ENCODE assay signal across 15 cellular contexts in the genomic region with DNA sequence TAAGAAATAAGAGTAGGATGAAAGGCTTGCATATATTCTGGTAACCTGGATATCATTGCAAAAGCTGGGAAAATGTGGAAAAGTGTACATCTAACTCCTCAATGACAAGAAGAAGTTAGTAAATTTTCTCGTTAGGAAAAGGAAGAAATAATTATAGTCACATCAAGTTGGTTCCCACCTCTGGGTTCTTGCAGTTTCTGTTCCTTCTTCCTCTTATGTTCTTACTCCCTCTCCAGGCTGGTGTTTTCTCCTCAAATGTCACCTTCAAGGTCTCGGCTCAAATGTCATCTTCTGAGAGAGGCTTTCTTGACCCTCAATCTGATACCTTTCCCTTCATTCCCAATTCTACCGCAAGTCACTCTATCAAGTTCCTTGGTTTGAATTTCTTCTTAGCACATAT.
DNase-seq lines count a peak whose midpoint lies in the region; ATAC-seq, FAIRE-seq and TF ChIP-seq lines count a peak whose summit lies in the region.
"Had no signal": no experiment of that assay in that cellular context is flagged by ENCODE, and none has a peak within 500 bp of the region (broad histone marks: within the 10 kb centered on the region; RNA-seq: fewer than 3 reads in every experiment).

No MANE protein-coding gene starts in this region.

- H3K27me3 ChIP-seq in GM12878 (replicated peaks in 1 of 2; ENCODE audit: control insufficient read depth in 2 of 2, insufficient read depth in 2 of 2, low read length in 1 of 2): no peaks in the 10 kb centered on the region
- H3K27me3 ChIP-seq in H9 (ENCODE audit: insufficient read depth, low read length): no peaks in the 10 kb centered on the region
- H3K27me3 ChIP-seq in esophagus muscularis mucosa: no peaks in the 10 kb centered on the region
- H3K27me3 ChIP-seq: MG63 had no signal

- FAIRE-seq in GM12878 (lab: Jason Lieb, UNC): no peak

- no TSS peak for BruUV-seq in GM12878 (replicated peaks; lab: Mats Ljungman, UMichigan)

- H3K9me3 Mint-ChIP-seq in H9: peaks cover 0 to 3% of the 10 kb centered on the region in 2 experiments; a peak in 3 of 5 replicates
- H3K9me3 Mint-ChIP-seq in activated naive CD4-positive, alpha-beta T cell treated with anti-CD3 and anti-CD28 coated beads for 36 hours: no peaks in the 10 kb centered on the region
- H3K9me3 Mint-ChIP-seq: CD4-positive, alpha-beta T cell had no signal

- no peak overlapping the region for H3K18ac ChIP-seq in H9 (ENCODE audit: insufficient read length, low read depth, low read length)

- H3T11ph ChIP-seq in H9 (ENCODE audit: low read length): no peak overlapping the region

- H2BK20ac ChIP-seq in H9 (ENCODE audit: low read depth, low read length, poor library complexity, severe bottlenecking): no peak overlapping the region

- TF ChIP-seq CTCF in GM12878 (IDR thresholded peaks at IDR 0.05 in 2 of 3, conservative IDR thresholded peaks at IDR 0.05 in 1 of 3; ENCODE audit: control insufficient read depth in 2 of 3, extremely low read depth in 1 of 3, insufficient read depth in 1 of 3, low read depth in 3 of 3, low read length in 3 of 3) (peak in 1 of 3 experiments; percentile 35; a peak in 2 of 6 replicates), H9 (conservative IDR thresholded peaks at IDR 0.05) (no peak), esophagus muscularis mucosa (IDR thresholded peaks at IDR 0.05) (no peak)

- peak; percentile 51 for TF ChIP-seq RAD21 in GM12878 (IDR thresholded peaks at IDR 0.05; ENCODE audit: insufficient read depth, low read depth, low read length)

- intact Hi-C loops in GM12878 (cut with micrococcal nuclease; ENCODE audit: unreplicated experiment): loop anchor here (1.0 to 2.0 kb wide), 2 partner anchors 12 to 30 kb away; no protein-coding TSS in a partner anchor
- intact Hi-C loops in esophagus muscularis mucosa (cut with DNase I): no loop called here
- intact Hi-C loops in activated naive CD4-positive, alpha-beta T cell treated with anti-CD3 and anti-CD28 coated beads for 36 hours (cut with micrococcal nuclease): no loop called here

- no peak overlapping the region for H2BK15ac ChIP-seq in H9 (ENCODE audit: low read depth, low read length)

- H3K56ac ChIP-seq in H9 (ENCODE audit: insufficient read length, low read depth, low read length): no peak overlapping the region

- DNase-seq in GM12878 (ENCODE audit: low read depth, low spot score) (no peak), H9 (no peak), esophagus muscularis mucosa (ENCODE audit: extremely low spot score) (no peak), RKO (ENCODE audit: low spot score) (no peak)
- DNase-seq in activated naive CD4-positive, alpha-beta T cell treated with anti-CD3 and anti-CD28 coated beads for 36 hours: no peak
- DNase-seq: anterior cingulate cortex; CD4-positive, alpha-beta T cell; GDM1; islet precursor cell; MG63; NCI-H446 treated with DMSO at 0.1 percent for 48 hours had no signal

- H2BK12ac ChIP-seq in H9 (ENCODE audit: insufficient read length, low read depth, low read length): no peak overlapping the region

- no peaks in the 10 kb centered on the region for H3K79me1 ChIP-seq in H9 (ENCODE audit: insufficient read depth, low read depth, low read length, poor library complexity, severe bottlenecking)

- peaks cover 0 to 3% (median 0%) of the 10 kb centered on the region in 3 experiments; a peak in 3 of 7 replicates for H3K36me3 Mint-ChIP-seq in H9 (ENCODE audit: insufficient read depth in 1 of 3, low read depth in 3 of 3)
- H3K36me3 Mint-ChIP-seq in activated naive CD4-positive, alpha-beta T cell treated with anti-CD3 and anti-CD28 coated beads for 36 hours (ENCODE audit: low read depth): no peaks in the 10 kb centered on the region

- H4K8ac ChIP-seq in H9 (replicated peaks; ENCODE audit: insufficient read length, low read depth, low read length): no peak overlapping the region

- WGBS in GM12878 (ENCODE audit: insufficient coverage, insufficient replicate concordance, low lambda C conversion rate, missing lambda C conversion rate): 4% methylated on average over 3 of the region's 3 CpGs
- WGBS in H9 (ENCODE audit: extremely low coverage, insufficient read length, low lambda C conversion rate): no CpG with 5 or more reads among the region's 3 CpGs
- 78% methylated on average over 3 of the region's 3 CpGs for WGBS in esophagus muscularis mucosa

- no peaks in the 10 kb centered on the region for H3K23me2 ChIP-seq in H9 (ENCODE audit: insufficient read length, low read depth, low read length, poor library complexity, severe bottlenecking)

- H3K4ac ChIP-seq in H9 (ENCODE audit: low read depth, low read length): no peak overlapping the region

- SMC1A ChIA-PET in GM12878 (lab: Charles Lee; ENCODE audit: uncharacterized antibody, unreplicated experiment): interaction anchor here (0.9 to 13.6 kb wide), 11 partner anchors 9 to 126 kb away, joined by 3 to 359 read pairs (median 32); a partner anchor contains a TSS

- no peak overlapping the region for H3K23ac ChIP-seq in H9 (ENCODE audit: insufficient read length, low read depth, low read length)

- peak overlapping the region; percentile 21; the same call in 1 of the 2 replicates for H3K4me2 ChIP-seq in GM12878 (ENCODE audit: control insufficient read depth, insufficient read depth)
- no peak overlapping the region for H3K4me2 ChIP-seq in H9 (ENCODE audit: insufficient read depth, insufficient read length, low read length)

- no peak overlapping the region for H4K5ac ChIP-seq in H9 (ENCODE audit: insufficient read length, low read depth, low read length)

- POLR2A ChIA-PET in GM12878 (lab: Charles Lee): interaction anchor here (3.3 to 11.1 kb wide), 4 partner anchors 15 to 62 kb away, joined by 21 to 176 read pairs (median 80); a partner anchor contains a TSS

- H3K14ac ChIP-seq in H9 (ENCODE audit: insufficient read depth, low read length): no peak overlapping the region

- H3K36me3 ChIP-seq in GM12878 (ENCODE audit: control insufficient read depth in 2 of 2, insufficient read depth in 2 of 2, low read length in 1 of 2) (peaks cover 18 to 28% of the 10 kb centered on the region in 2 experiments), esophagus muscularis mucosa (no peaks in the 10 kb centered on the region)
- H3K36me3 ChIP-seq: MG63 had no signal

- RAD21 ChIA-PET in GM12878 (lab: Charles Lee; ENCODE audit: unreplicated experiment): interaction anchor here (5.4 to 11.3 kb wide), 5 partner anchors 15 to 126 kb away, joined by 53 to 260 read pairs (median 74); a partner anchor contains a TSS

- H3K4me3 Mint-ChIP-seq in H9: no peak overlapping the region
- no peak overlapping the region for H3K4me3 Mint-ChIP-seq in activated naive CD4-positive, alpha-beta T cell treated with anti-CD3 and anti-CD28 coated beads for 36 hours
- H3K4me3 Mint-ChIP-seq: CD4-positive, alpha-beta T cell had no signal

- H4K20me1 ChIP-seq in GM12878 (ENCODE audit: control insufficient read depth, insufficient read depth) (no peaks in the 10 kb centered on the region), H9 (ENCODE audit: control insufficient read depth, insufficient read depth, insufficient read length) (no peaks in the 10 kb centered on the region)

- no peak overlapping the region for H2BK5ac ChIP-seq in H9 (ENCODE audit: insufficient read length, low read length)

- no peak overlapping the region for H3K27ac Mint-ChIP-seq in H9
- no peak overlapping the region for H3K27ac Mint-ChIP-seq in activated naive CD4-positive, alpha-beta T cell treated with anti-CD3 and anti-CD28 coated beads for 36 hours
- H3K27ac Mint-ChIP-seq: CD4-positive, alpha-beta T cell had no signal

- H3K27me3 Mint-ChIP-seq in H9 (ENCODE audit: low read depth): no peaks in the 10 kb centered on the region
- peaks cover 22% of the 10 kb centered on the region for H3K27me3 Mint-ChIP-seq in activated naive CD4-positive, alpha-beta T cell treated with anti-CD3 and anti-CD28 coated beads for 36 hours (ENCODE audit: low read depth)

- peak overlapping the region; percentile 85 for H3K27ac ChIP-seq in GM12878 (ENCODE audit: control insufficient read depth, insufficient read depth)
- no peak overlapping the region for H3K27ac ChIP-seq in H9 (ENCODE audit: insufficient read length, low read depth, low read length)
- no peak overlapping the region for H3K27ac ChIP-seq in esophagus muscularis mucosa (replicated peaks in 1 of 4)

- no peak overlapping the region for H2BK120ac ChIP-seq in H9 (ENCODE audit: low read depth, low read length, poor library complexity, severe bottlenecking)

- H3K4me3 ChIP-seq in GM12878 (no peak overlapping the region), esophagus muscularis mucosa (no peak overlapping the region)
- H3K4me3 ChIP-seq: MG63 had no signal

- peaks cover 0 to 2% of the 10 kb centered on the region in 2 experiments; a peak in 1 of 4 replicates for H3K4me1 Mint-ChIP-seq in H9
- H3K4me1 Mint-ChIP-seq in activated naive CD4-positive, alpha-beta T cell treated with anti-CD3 and anti-CD28 coated beads for 36 hours (ENCODE audit: low read depth): peaks cover 2% of the 10 kb centered on the region

- ATAC-seq in GM18498 (IDR thresholded peaks at IDR 0.05; ENCODE audit: unreplicated experiment): peak; percentile 43
- ATAC-seq in GM21390 (IDR thresholded peaks at IDR 0.05; ENCODE audit: unreplicated experiment): peak; percentile 56
- peak; percentile 48 for ATAC-seq in HG03565 (IDR thresholded peaks at IDR 0.05; ENCODE audit: unreplicated experiment)
- ATAC-seq in GM12878: peak; percentile 76
- ATAC-seq: HCT116 had no signal

- TF ChIP-seq EP300 in GM12878 (IDR thresholded peaks at IDR 0.05; ENCODE audit: borderline replicate concordance in 1 of 2, control insufficient read depth in 1 of 2, low read depth in 2 of 2, low read length in 2 of 2): peak in 1 of 2 experiments; percentile 60; a peak in 2 of 4 replicates
- no peak for TF ChIP-seq EP300 in esophagus muscularis mucosa (IDR thresholded peaks at IDR 0.05)

- CTCF ChIA-PET in GM12878 (lab: Yijun Ruan, JAX): interaction anchor here (1.1 to 4.9 kb wide), 15 partner anchors 10 to 127 kb away, joined by 3 to 32 read pairs (median 8); a partner anchor contains a TSS
- CTCF ChIA-PET in activated naive CD4-positive, alpha-beta T cell treated with anti-CD3 and anti-CD28 coated beads for 36 hours (lab: Charles Lee): interaction anchor here (1.2 to 1.4 kb wide), 2 partner anchors 18 to 61 kb away, joined by 3 read pairs; no protein-coding TSS in a partner anchor

- in situ Hi-C loops in GM12878 (cut with MboI): no loop called here

- peaks cover 5% of the 10 kb centered on the region; the same call in 2 of the 3 replicates for H3K9me3 ChIP-seq in GM12878 (replicated peaks; ENCODE audit: control insufficient read depth, insufficient read depth, low read length)
- no peaks in the 10 kb centered on the region for H3K9me3 ChIP-seq in H9 (ENCODE audit: control insufficient read depth, low read depth, low read length)
- H3K9me3 ChIP-seq in esophagus muscularis mucosa: no peaks in the 10 kb centered on the region

- H3K9ac ChIP-seq in GM12878 (ENCODE audit: control insufficient read depth, insufficient read depth, low read length) (0 out of 2 replicates have a peak overlapping the region, but pooled peaks have one; percentile 42), H9 (ENCODE audit: extremely low read depth, insufficient read length, low read length) (no peak overlapping the region)

- H4K91ac ChIP-seq in H9 (ENCODE audit: insufficient read length, low read depth, low read length): no peak overlapping the region

- TF ChIP-seq POLR2A in GM12878 (IDR thresholded peaks at IDR 0.05; ENCODE audit: low read depth, low read length) (no peak), esophagus muscularis mucosa (IDR thresholded peaks at IDR 0.05; ENCODE audit: low read depth) (no peak)

- H2AFZ ChIP-seq in GM12878 (ENCODE audit: control insufficient read depth, low read depth, low read length) (no peak overlapping the region), H9 (ENCODE audit: low read length) (no peak overlapping the region)

- peaks cover 84% of the 10 kb centered on the region for H3K79me2 ChIP-seq in GM12878 (ENCODE audit: control insufficient read depth, insufficient read depth, low read length)
- no peaks in the 10 kb centered on the region for H3K79me2 ChIP-seq in H9 (ENCODE audit: insufficient read depth, low read length)

- H3K4me1 ChIP-seq in GM12878 (ENCODE audit: control insufficient read depth, insufficient read depth, low read length) (peaks cover 41% of the 10 kb centered on the region), H9 (ENCODE audit: insufficient read depth, low read length) (no peaks in the 10 kb centered on the region; the same call in 1 of the 2 replicates), esophagus muscularis mucosa (peaks cover 17 to 30% (median 26%) of the 10 kb centered on the region in 4 donors)

- no peak overlapping the region for H2AK5ac ChIP-seq in H9 (ENCODE audit: insufficient read length, low read length)
